ENCODE assay signal across 12 cellular contexts in genomic region chr4:102823897-102824296, GRCh38. TPM values are rescaled to one million over a fixed set of nuclear protein-coding genes. Genes with fewer than 3 reads are reported as not detected.
DNase-seq lines count a peak whose midpoint lies in the region; ATAC-seq, FAIRE-seq and TF ChIP-seq lines count a peak whose summit lies in the region.
"Had no signal": no experiment of that assay in that cellular context is flagged by ENCODE, and none has a peak within 500 bp of the region (broad histone marks: within the 10 kb centered on the region; RNA-seq: fewer than 3 reads in every experiment).

No MANE protein-coding gene starts in this region.

- CTCF ChIA-PET in A549 (lab: Yijun Ruan, JAX), result interaction anchor here (2.3 kb wide), 1 partner anchor 203 kb away, joined by 5 read pairs; no protein-coding TSS in a partner anchor
- CTCF ChIA-PET in activated CD4-positive, alpha-beta T cell treated with anti-CD3 and anti-CD28 coated beads, Interleukin-2, amount 10 ng/mL, durations not matched to agents 7 days and 5 days (lab: Charles Lee), result interaction anchor here (0.7 to 2.5 kb wide), 6 partner anchors 8 to 268 kb away, joined by 3 to 10 read pairs (median 3); no protein-coding TSS in a partner anchor

- ATAC-seq in A549 (no peak), GM18511 (IDR thresholded peaks at IDR 0.05; ENCODE audit: unreplicated experiment) (no peak)

- no peak for TF ChIP-seq POLR2A in A549 (IDR thresholded peaks at IDR 0.05; ENCODE audit: low read length)

- WGBS in A549 (ENCODE audit: missing lambda C conversion rate), result 50% methylated on average over 4 of the region's 4 CpGs

- POLR2A ChIA-PET in A549 (lab: Yijun Ruan, JAX), result no interaction called here
- POLR2A ChIA-PET in activated CD4-positive, alpha-beta T cell treated with anti-CD3 and anti-CD28 coated beads, Interleukin-2, amount 10 ng/mL, durations not matched to agents 7 days and 5 days (lab: Charles Lee), result interaction anchor here (0.7 kb wide), 1 partner anchor 135 kb away, joined by 3 read pairs; no protein-coding TSS in a partner anchor

- H3K27ac Mint-ChIP-seq in mesothelial cell of epicardium, result peak overlapping the region; percentile 52
- H3K27ac Mint-ChIP-seq in activated CD4-positive, alpha-beta T cell treated with anti-CD3 and anti-CD28 coated beads, Interleukin-2, amount 10 ng/mL, durations not matched to agents 7 days and 5 days, result no peak overlapping the region

- no peak for DNase-seq in A549 (ENCODE audit: low read depth in 1 of 2, low spot score in 1 of 2)
- DNase-seq in HAP-1 (ENCODE audit: low spot score in 2 of 2), result no peak
- no peak for DNase-seq in cardiac fibroblast (ENCODE audit: low read depth in 2 of 2)
- DNase-seq in mesothelial cell of epicardium (ENCODE audit: low spot score in 2 of 2, unreplicated experiment in 2 of 2), result no peak
- no peak for DNase-seq in activated CD4-positive, alpha-beta T cell treated with anti-CD3 and anti-CD28 coated beads, Interleukin-2, amount 10 ng/mL, durations not matched to agents 7 days and 5 days
- DNase-seq in LoVo (ENCODE audit: low spot score), result no peak
- no peak for DNase-seq in GM10266 (ENCODE audit: extremely low spot score)
- DNase-seq: activated gamma-delta T cell, DMS 273 treated with DMSO at 0.1 percent for 48 hours, SHP77 had no signal

- no peak overlapping the region for H3K4me3 Mint-ChIP-seq in mesothelial cell of epicardium
- H3K4me3 Mint-ChIP-seq in activated CD4-positive, alpha-beta T cell treated with anti-CD3 and anti-CD28 coated beads, Interleukin-2, amount 10 ng/mL, durations not matched to agents 7 days and 5 days, result no peak overlapping the region

- TF ChIP-seq EP300 in A549 (IDR thresholded peaks at IDR 0.05), result no peak

- no peak for FAIRE-seq in A549 (lab: Jason Lieb, UNC)
- FAIRE-seq: HTR-8/SVneo had no signal

- peak overlapping the region; percentile 95 for H3K4me3 ChIP-seq in A549
- peak overlapping the region; percentile 96 for H3K4me3 ChIP-seq in HAP-1
- H3K4me3 ChIP-seq in cardiac fibroblast (replicated peaks in 1 of 2; ENCODE audit: low read depth in 2 of 2, low read length in 2 of 2), result peak overlapping the region; percentile 91 to 93

- no peaks in the 10 kb centered on the region for H3K9me3 Mint-ChIP-seq in mesothelial cell of epicardium
- H3K9me3 Mint-ChIP-seq in activated CD4-positive, alpha-beta T cell treated with anti-CD3 and anti-CD28 coated beads, Interleukin-2, amount 10 ng/mL, durations not matched to agents 7 days and 5 days, result no peaks in the 10 kb centered on the region

- TF ChIP-seq CTCF in A549 (IDR thresholded peaks at IDR 0.05), result no peak
- TF ChIP-seq CTCF in cardiac fibroblast (IDR thresholded peaks at IDR 0.05; ENCODE audit: low read depth, low read length), result no peak
- no peak for TF ChIP-seq CTCF in mesothelial cell of epicardium (IDR thresholded peaks at IDR 0.05; ENCODE audit: unreplicated experiment)
- no peak for TF ChIP-seq CTCF in GM10266 (IDR thresholded peaks at IDR 0.05; ENCODE audit: control insufficient read depth, insufficient read depth, low read depth, missing control alignments)

- H3K27me3 Mint-ChIP-seq in mesothelial cell of epicardium (ENCODE audit: low read depth), result no peaks in the 10 kb centered on the region
- no peaks in the 10 kb centered on the region for H3K27me3 Mint-ChIP-seq in activated CD4-positive, alpha-beta T cell treated with anti-CD3 and anti-CD28 coated beads, Interleukin-2, amount 10 ng/mL, durations not matched to agents 7 days and 5 days

- peaks cover 3% of the 10 kb centered on the region for H3K36me3 Mint-ChIP-seq in mesothelial cell of epicardium
- H3K36me3 Mint-ChIP-seq in activated CD4-positive, alpha-beta T cell treated with anti-CD3 and anti-CD28 coated beads, Interleukin-2, amount 10 ng/mL, durations not matched to agents 7 days and 5 days (ENCODE audit: low read depth), result peaks cover 42% of the 10 kb centered on the region

- no peak overlapping the region for H3K27ac ChIP-seq in A549

- no peak for TF ChIP-seq RAD21 in A549 (conservative IDR thresholded peaks at IDR 0.05 in 1 of 2, IDR thresholded peaks at IDR 0.05 in 1 of 2)

- H3K36me3 ChIP-seq in HAP-1 (replicated peaks), result peaks cover 43% of the 10 kb centered on the region

- in situ Hi-C loops in HAP-1 (cut with MboI; ENCODE audit: low sequenced_read_pairs), result no loop called here

- peak overlapping the region; percentile 91 for H3K4me2 ChIP-seq in A549

- H3K4me1 ChIP-seq in A549, result peaks cover 57% of the 10 kb centered on the region
- H3K4me1 ChIP-seq in HAP-1, result peaks cover 48% of the 10 kb centered on the region

- no peaks in the 10 kb centered on the region for H3K27me3 ChIP-seq in HAP-1 (ENCODE audit: low read depth)

- H3K9me3 ChIP-seq in A549 (no peaks in the 10 kb centered on the region), HAP-1 (no peaks in the 10 kb centered on the region)

- peaks cover 54% of the 10 kb centered on the region for H3K4me1 Mint-ChIP-seq in mesothelial cell of epicardium
- H3K4me1 Mint-ChIP-seq in activated CD4-positive, alpha-beta T cell treated with anti-CD3 and anti-CD28 coated beads, Interleukin-2, amount 10 ng/mL, durations not matched to agents 7 days and 5 days, result peaks cover 58% of the 10 kb centered on the region

TF ChIP-seq in A549, 52 proteins besides CTCF, POLR2A, EP300 and RAD21:
- no peak for TF ChIP-seq JUNB (IDR thresholded peaks at IDR 0.05)
- TF ChIP-seq HEYL (CRISPR knock-in tag; IDR thresholded peaks at IDR 0.05), result no peak
- TF ChIP-seq NFE2L2 (conservative IDR thresholded peaks at IDR 0.05; ENCODE audit: low read length), result no peak
- TF ChIP-seq ESRRA (IDR thresholded peaks at IDR 0.05; ENCODE audit: borderline replicate concordance, low read length), result no peak
- no peak for TF ChIP-seq CBX8 (IDR thresholded peaks at IDR 0.05)
- no peak for TF ChIP-seq HDAC2 (IDR thresholded peaks at IDR 0.05)
- no peak for TF ChIP-seq SREBF2 (IDR thresholded peaks at IDR 0.05)
- TF ChIP-seq TFCP2L1 (CRISPR knock-in tag; IDR thresholded peaks at IDR 0.05), result no peak
- TF ChIP-seq FOSL2 (IDR thresholded peaks at IDR 0.05), result no peak
- TF ChIP-seq FOSL2 (CRISPR knock-in tag; IDR thresholded peaks at IDR 0.05), result no peak
- no peak for TF ChIP-seq GATA3 (IDR thresholded peaks at IDR 0.05; ENCODE audit: borderline replicate concordance)
- no peak for TF ChIP-seq CHD2 (IDR thresholded peaks at IDR 0.05; ENCODE audit: low read length, partially characterized antibody)
- no peak for TF ChIP-seq HMGXB4 (CRISPR knock-in tag; IDR thresholded peaks at IDR 0.05; ENCODE audit: borderline replicate concordance)
- no peak for TF ChIP-seq CHD4 (IDR thresholded peaks at IDR 0.05; ENCODE audit: borderline replicate concordance)
- no peak for TF ChIP-seq JUN (IDR thresholded peaks at IDR 0.05)

RNA-seq across cellular contexts. Expression of gene UBE2D3, which starts 3.5 kb away (rescaled TPM):
- 254 and 338 TPM in 2 replicates for polyA plus RNA-seq in A549 (2011; rRNA removed)
- polyA plus RNA-seq in A549 (2012; cell fraction: cytosol; rRNA removed), result 194 and 198 TPM in 2 replicates
- polyA plus RNA-seq in A549 (2012; cell fraction: nucleus; rRNA removed), result 122 and 144 TPM in 2 replicates
- polyA plus RNA-seq in A549 (2017; fragmentation: RNase III; extraction: RNeasy Plus Mini Kit Qiagen cat#74134 plus additional on column Dnase treatment), result 181 to 198 TPM (median 186 TPM) in 3 replicates
- polyA minus RNA-seq in A549 (2011; rRNA and poly(A)+ RNA removed), result 148 and 152 TPM in 2 replicates
- 299 to 311 TPM (median 307 TPM) in 3 replicates for total RNA-seq in mesothelial cell of epicardium
- total RNA-seq in activated CD4-positive, alpha-beta T cell treated with anti-CD3 and anti-CD28 coated beads, Interleukin-2, amount 10 ng/mL, durations not matched to agents 7 days and 5 days, result 100 to 1,000 TPM; 360 to 500 TPM

RNA-seq across cellular contexts. Expression of gene CISD2, which starts 44.9 kb away (rescaled TPM):
- 59.1 and 84.1 TPM in 2 replicates for polyA plus RNA-seq in A549 (2011; rRNA removed)
- 34.2 and 36.0 TPM in 2 replicates for polyA plus RNA-seq in A549 (2012; cell fraction: cytosol; rRNA removed)
- 6.9 and 7.7 TPM in 2 replicates for polyA plus RNA-seq in A549 (2012; cell fraction: nucleus; rRNA removed)
- polyA plus RNA-seq in A549 (2017; fragmentation: RNase III; extraction: RNeasy Plus Mini Kit Qiagen cat#74134 plus additional on column Dnase treatment), result 44.9 to 49.9 TPM (median 48.6 TPM) in 3 replicates
- polyA minus RNA-seq in A549 (2011; rRNA and poly(A)+ RNA removed), result 23.3 and 27.3 TPM in 2 replicates
- total RNA-seq in mesothelial cell of epicardium, result 21.3 to 22.2 TPM (median 21.4 TPM) in 3 replicates
- total RNA-seq in activated CD4-positive, alpha-beta T cell treated with anti-CD3 and anti-CD28 coated beads, Interleukin-2, amount 10 ng/mL, durations not matched to agents 7 days and 5 days, result 10 to 100 TPM; 35.1 to 40.7 TPM
